In genomic region chr12:53297106-53297505, GRCh38 we compare ENCODE assay signal across 15 cellular contexts. TPM values are rescaled to one million over a fixed set of nuclear protein-coding genes. Genes with fewer than 3 reads are reported as not detected.
DNase-seq lines count a peak whose midpoint lies in the region; ATAC-seq, FAIRE-seq and TF ChIP-seq lines count a peak whose summit lies in the region.
"Not testable (repeated sequence)": the region's sequence is repeated elsewhere in the genome, so short reads cannot be mapped to it uniquely, and the experiment has no call there.
"Had no signal": no experiment of that assay in that cellular context is flagged by ENCODE, and none has a peak within 500 bp of the region (broad histone marks: within the 10 kb centered on the region; RNA-seq: fewer than 3 reads in every experiment).

No MANE protein-coding gene starts in this region.

- H3K36me3 ChIP-seq in GM12878 (ENCODE audit: control insufficient read depth in 2 of 2, insufficient read depth in 2 of 2, low read length in 1 of 2) (peaks cover under 1 to 13% of the 10 kb centered on the region in 2 experiments; a peak in 3 of 4 replicates), left lung (peaks cover 0 to 19% of the 10 kb centered on the region in 2 donors), thyroid gland (peaks cover 0 to 15% of the 10 kb centered on the region in 2 donors)
- not testable (repeated sequence) for H3K36me3 ChIP-seq in neural progenitor cell

- FAIRE-seq in GM12878 (lab: Jason Lieb, UNC) = not testable (repeated sequence)

- not testable (repeated sequence) for TF ChIP-seq CTCF in CD4-positive, alpha-beta T cell (IDR thresholded peaks at IDR 0.05); GM12878 (IDR thresholded peaks at IDR 0.05 in 2 of 3, conservative IDR thresholded peaks at IDR 0.05 in 1 of 3; ENCODE audit: control insufficient read depth in 2 of 3, extremely low read depth in 1 of 3, insufficient read depth in 1 of 3, low read depth in 3 of 3, low read length in 3 of 3); left lung (IDR thresholded peaks at IDR 0.05); neural progenitor cell (IDR thresholded peaks at IDR 0.05); thyroid gland (IDR thresholded peaks at IDR 0.05)

- H3F3A ChIP-seq in neural progenitor cell (ENCODE audit: low read depth) = peaks cover 67% of the 10 kb centered on the region

- not testable (repeated sequence) for H3K9me3 ChIP-seq in CD4-positive, alpha-beta T cell (ENCODE audit: control insufficient read depth, low read length); GM12878 (replicated peaks; ENCODE audit: control insufficient read depth, insufficient read depth, low read length); left lung; neural progenitor cell (ENCODE audit: low read depth); thyroid gland

- H3K4me2 ChIP-seq in GM12878 (ENCODE audit: control insufficient read depth, insufficient read depth) = peak overlapping the region; percentile 70; the same call in 1 of the 2 replicates
- not testable (repeated sequence) for H3K4me2 ChIP-seq in neural progenitor cell

- H3K9me3 Mint-ChIP-seq in CD4-positive, alpha-beta T cell; IgD-negative memory B cell; T-helper 1 cell treated with Interleukin-12 subunit alpha and Interleukin-12 subunit beta and Interleukin-4 antibody, amounts not matched to agents 30 μg/mL and 1 μg/mL, for 36 hours; activated T-cell treated with anti-CD3 and anti-CD28 coated beads, Interleukin-2, amount 50 U/mL, for 72 hours; neural progenitor cell: not testable (repeated sequence)

- H3K4me1 ChIP-seq in GM12878 (ENCODE audit: control insufficient read depth, insufficient read depth, low read length) = peaks cover 25% of the 10 kb centered on the region
- peaks cover 26 to 69% of the 10 kb centered on the region in 2 donors for H3K4me1 ChIP-seq in left lung
- peaks cover 19% of the 10 kb centered on the region for H3K4me1 ChIP-seq in neural progenitor cell
- peaks cover 40 to 52% of the 10 kb centered on the region in 2 donors for H3K4me1 ChIP-seq in thyroid gland

- H3K79me2 ChIP-seq in GM12878 (ENCODE audit: control insufficient read depth, insufficient read depth, low read length) = peaks cover 31% of the 10 kb centered on the region
- peaks cover 55% of the 10 kb centered on the region for H3K79me2 ChIP-seq in neural progenitor cell (ENCODE audit: low read depth)

- not testable (repeated sequence) for ATAC-seq in CD4-positive, alpha-beta T cell (ENCODE audit: poor library complexity); activated T-cell treated with anti-CD3 and anti-CD28 coated beads, Interleukin-2, amount 50 U/mL, for 72 hours (replicated peaks in 1 of 2); GM12878; left lung

- SMC1A ChIA-PET in GM12878 (lab: Charles Lee; ENCODE audit: uncharacterized antibody, unreplicated experiment) = interaction anchor here (1.0 to 4.0 kb wide), 9 partner anchors 25 to 140 kb away, joined by 3 to 46 read pairs (median 4); partner anchors contain the start of genes AAAS and ESPL1

- RAD21 ChIA-PET in GM12878 (lab: Charles Lee; ENCODE audit: unreplicated experiment) = interaction anchor here (1.0 to 6.2 kb wide), 3 partner anchors 23 to 212 kb away, joined by 3 to 43 read pairs (median 4); partner anchors contain the start of genes AAAS and ITGB7

- not testable (repeated sequence) for DNase-seq in CD4-positive, alpha-beta T cell; activated T-cell treated with anti-CD3 and anti-CD28 coated beads, Interleukin-2, amount 50 U/mL, for 72 hours; GM12878 (ENCODE audit: low read depth, low spot score); left lung; neural progenitor cell (ENCODE audit: low spot score)
- peak; percentile 73 to 75 for DNase-seq in thyroid gland

- TF ChIP-seq RAD21 in GM12878 (IDR thresholded peaks at IDR 0.05; ENCODE audit: insufficient read depth, low read depth, low read length) = not testable (repeated sequence)

- peak overlapping the region; percentile 99 for H3K4me3 Mint-ChIP-seq in CD4-positive, alpha-beta T cell
- H3K4me3 Mint-ChIP-seq in IgD-negative memory B cell (peak overlapping the region; percentile 59 to 99 (median 84)), neural progenitor cell (peak overlapping the region; percentile 100)
- H3K4me3 Mint-ChIP-seq in T-helper 1 cell treated with Interleukin-12 subunit alpha and Interleukin-12 subunit beta and Interleukin-4 antibody, amounts not matched to agents 30 μg/mL and 1 μg/mL, for 36 hours = peak overlapping the region; percentile 96
- peak overlapping the region; percentile 96 to 97 for H3K4me3 Mint-ChIP-seq in activated T-cell treated with anti-CD3 and anti-CD28 coated beads, Interleukin-2, amount 50 U/mL, for 72 hours

- 97% methylated on average over 10 of the region's 10 CpGs for WGBS in GM12878 (ENCODE audit: insufficient coverage, insufficient replicate concordance, low lambda C conversion rate, missing lambda C conversion rate)
- 41% methylated on average over 10 of the region's 10 CpGs for WGBS in thyroid gland, 2 donors

- intact Hi-C loops in CD4-positive, alpha-beta T cell (cut with DNase I, micrococcal nuclease) = loop anchor here in 1 of 2 experiments (5.0 kb wide), 1 partner anchor 290 kb away; the partner anchor contains the start of gene EIF4B
- intact Hi-C loops in GM12878 (cut with micrococcal nuclease; ENCODE audit: unreplicated experiment); left lung (cut with DNase I); thyroid gland (cut with DNase I): not testable (repeated sequence)

- H3K4me1 Mint-ChIP-seq in CD4-positive, alpha-beta T cell (ENCODE audit: low read depth) = peaks cover 67% of the 10 kb centered on the region
- peaks cover 21 to 48% (median 44%) of the 10 kb centered on the region in 3 donors for H3K4me1 Mint-ChIP-seq in IgD-negative memory B cell
- H3K4me1 Mint-ChIP-seq in T-helper 1 cell treated with Interleukin-12 subunit alpha and Interleukin-12 subunit beta and Interleukin-4 antibody, amounts not matched to agents 30 μg/mL and 1 μg/mL, for 36 hours (ENCODE audit: low read depth) = peaks cover 45% of the 10 kb centered on the region
- H3K4me1 Mint-ChIP-seq in activated T-cell treated with anti-CD3 and anti-CD28 coated beads, Interleukin-2, amount 50 U/mL, for 72 hours (ENCODE audit: low read depth) = peaks cover 71% of the 10 kb centered on the region
- H3K4me1 Mint-ChIP-seq in neural progenitor cell = peaks cover 51% of the 10 kb centered on the region

- BruUV-seq in GM12878 (replicated peaks; lab: Mats Ljungman, UMichigan) = not testable (repeated sequence)

- not testable (repeated sequence) for H2AFZ ChIP-seq in GM12878 (ENCODE audit: control insufficient read depth, low read depth, low read length); neural progenitor cell (replicated peaks)

- not testable (repeated sequence) for H3K27me3 ChIP-seq in CD4-positive, alpha-beta T cell (ENCODE audit: control insufficient read depth, insufficient read depth, low read length); GM12878 (replicated peaks in 1 of 2; ENCODE audit: control insufficient read depth in 2 of 2, insufficient read depth in 2 of 2, low read length in 1 of 2); left lung; neural progenitor cell; thyroid gland

- in situ Hi-C loops in GM12878 (cut with MboI) = not testable (repeated sequence)

- H3K36me3 Mint-ChIP-seq in CD4-positive, alpha-beta T cell (ENCODE audit: low read depth) = peaks cover 64% of the 10 kb centered on the region
- H3K36me3 Mint-ChIP-seq in IgD-negative memory B cell (peaks cover 12% of the 10 kb centered on the region), neural progenitor cell (peaks cover 35% of the 10 kb centered on the region)
- peaks cover 43% of the 10 kb centered on the region for H3K36me3 Mint-ChIP-seq in T-helper 1 cell treated with Interleukin-12 subunit alpha and Interleukin-12 subunit beta and Interleukin-4 antibody, amounts not matched to agents 30 μg/mL and 1 μg/mL, for 36 hours (ENCODE audit: low read depth)
- H3K36me3 Mint-ChIP-seq in activated T-cell treated with anti-CD3 and anti-CD28 coated beads, Interleukin-2, amount 50 U/mL, for 72 hours (ENCODE audit: insufficient read depth in 2 of 2) = peaks cover 18 to 34% of the 10 kb centered on the region in 2 donors

- TF ChIP-seq EP300 in GM12878 (IDR thresholded peaks at IDR 0.05; ENCODE audit: borderline replicate concordance in 1 of 2, control insufficient read depth in 1 of 2, low read depth in 2 of 2, low read length in 2 of 2) = not testable (repeated sequence)

- not testable (repeated sequence) for H3K27ac ChIP-seq in CD4-positive, alpha-beta T cell (ENCODE audit: low read depth, low read length); GM12878 (ENCODE audit: control insufficient read depth, insufficient read depth); neural progenitor cell
- peak overlapping the region; percentile 70 to 91 for H3K27ac ChIP-seq in left lung
- H3K27ac ChIP-seq in thyroid gland = peak overlapping the region; percentile 46 to 76 (median 71)

- peak overlapping the region; percentile 97 for H3K27ac Mint-ChIP-seq in CD4-positive, alpha-beta T cell
- peak overlapping the region in 2 of 3 donors; percentile 87 to 99 for H3K27ac Mint-ChIP-seq in IgD-negative memory B cell
- H3K27ac Mint-ChIP-seq in T-helper 1 cell treated with Interleukin-12 subunit alpha and Interleukin-12 subunit beta and Interleukin-4 antibody, amounts not matched to agents 30 μg/mL and 1 μg/mL, for 36 hours = peak overlapping the region; percentile 58
- peak overlapping the region; percentile 94 for H3K27ac Mint-ChIP-seq in activated T-cell treated with anti-CD3 and anti-CD28 coated beads, Interleukin-2, amount 50 U/mL, for 72 hours
- H3K27ac Mint-ChIP-seq in neural progenitor cell = not testable (repeated sequence)

- H3K4me3 ChIP-seq in GM12878; neural progenitor cell; thyroid gland (replicated peaks in 1 of 3): not testable (repeated sequence)
- peak overlapping the region in 1 of 2 donors; percentile 65 for H3K4me3 ChIP-seq in left lung

- POLR2A ChIA-PET in CD4-positive, alpha-beta T cell (lab: Charles Lee) = interaction anchor here (0.6 to 8.4 kb wide), 6 partner anchors 24 to 204 kb away, joined by 3 to 109 read pairs (median 6); partner anchors contain the start of genes AAAS, CSAD, TARBP2 and ZNF740
- POLR2A ChIA-PET in GM12878 (lab: Charles Lee) = interaction anchor here (0.6 to 4.4 kb wide), 4 partner anchors 24 to 216 kb away, joined by 4 to 42 read pairs (median 4); partner anchors contain the start of genes AAAS and SP1

- not testable (repeated sequence) for H4K20me1 ChIP-seq in GM12878 (ENCODE audit: control insufficient read depth, insufficient read depth); neural progenitor cell (ENCODE audit: low read depth)

- H3K27me3 Mint-ChIP-seq in CD4-positive, alpha-beta T cell; IgD-negative memory B cell; T-helper 1 cell treated with Interleukin-12 subunit alpha and Interleukin-12 subunit beta and Interleukin-4 antibody, amounts not matched to agents 30 μg/mL and 1 μg/mL, for 36 hours (ENCODE audit: low read depth); activated T-cell treated with anti-CD3 and anti-CD28 coated beads, Interleukin-2, amount 50 U/mL, for 72 hours (ENCODE audit: low read depth): not testable (repeated sequence)
- peaks cover 11% of the 10 kb centered on the region for H3K27me3 Mint-ChIP-seq in neural progenitor cell (ENCODE audit: insufficient read depth, low read depth)

- not testable (repeated sequence) for TF ChIP-seq POLR2A in GM12878 (IDR thresholded peaks at IDR 0.05; ENCODE audit: low read depth, low read length); thyroid gland (IDR thresholded peaks at IDR 0.05)

- H3K9ac ChIP-seq in GM12878 (ENCODE audit: control insufficient read depth, insufficient read depth, low read length); neural progenitor cell: not testable (repeated sequence)

- CTCF ChIA-PET in CD4-positive, alpha-beta T cell (lab: Charles Lee) = interaction anchor here (3.3 kb wide), 1 partner anchor 24 kb away, joined by 31 read pairs; the partner anchor contains the start of gene AAAS
- CTCF ChIA-PET in GM12878 (lab: Yijun Ruan, JAX) = interaction anchor here (0.8 to 12.9 kb wide), 6 partner anchors 10 to 213 kb away, joined by 3 to 315 read pairs (median 26); partner anchors contain the start of genes AAAS and ITGB7

RNA-seq across cellular contexts. Expression of gene PFDN5, which starts 1.8 kb away (rescaled TPM):
- 100 to 1,000 TPM; 757 to 763 TPM for total RNA-seq in CD4-positive, alpha-beta T cell
- 1,442 TPM for polyA plus RNA-seq in IgD-negative memory B cell
- total RNA-seq in activated T-cell treated with anti-CD3 and anti-CD28 coated beads, Interleukin-2, amount 50 U/mL, for 72 hours = 100 to 1,000 TPM; 301 to 318 TPM
- 141 and 153 TPM in 2 replicates for total RNA-seq in GM12878 (2013; cell fraction: nucleolus; rRNA removed)
- total RNA-seq in GM12878 (2014; rRNA removed) = 320 and 355 TPM in 2 replicates
- 504 and 518 TPM in 2 replicates for total RNA-seq in GM12878 (2014; rRNA removed; fragmentation: Illumina TruSeq; extraction: Trizol)
- total RNA-seq in GM12878 (2021) = 300 and 322 TPM in 2 replicates
- 1,639 TPM for polyA plus RNA-seq in GM12878 (2011; ENCODE audit: low read depth)
- polyA plus RNA-seq in GM12878 (2011; rRNA removed) = 851 and 863 TPM in 2 replicates
- 812 and 933 TPM in 2 replicates for polyA plus RNA-seq in GM12878 (2011; cell fraction: cytosol; rRNA removed)
- polyA plus RNA-seq in GM12878 (2011; cell fraction: nucleus; rRNA removed) = 540 and 746 TPM in 2 replicates
- polyA plus RNA-seq in GM12878 (2012) = 681 and 706 TPM in 2 replicates
- polyA plus RNA-seq in GM12878 (2014; fragmentation: Illumina TruSeq; extraction: Trizol) = 485 and 536 TPM in 2 replicates
- polyA plus RNA-seq in GM12878 (2014; fragmentation: Nextera tagmentation; extraction: Ambion mirVana) = 1,000 to 10,000 TPM; 1,522 to 1,596 TPM
- polyA plus RNA-seq in GM12878 (2014; rRNA removed) = 438 and 511 TPM in 2 replicates
- 100 to 1,000 TPM; 373 to 398 TPM for polyA plus RNA-seq in GM12878 (2016; fragmentation: Nextera tagmentation; extraction: Ambion mirVana)
- 235 and 327 TPM in 2 replicates for polyA minus RNA-seq in GM12878 (2011; rRNA and poly(A)+ RNA removed)
- polyA minus RNA-seq in GM12878 (2011; cell fraction: cytosol; rRNA and poly(A)+ RNA removed) = 57.1 and 72.9 TPM in 2 replicates
- polyA minus RNA-seq in GM12878 (2011; cell fraction: nucleus; rRNA and poly(A)+ RNA removed) = 90.8 and 106 TPM in 2 replicates
- total RNA-seq in left lung = 100 to 1,000 TPM; 321 to 370 TPM
- 425 and 443 TPM in 2 replicates for total RNA-seq in neural progenitor cell (ENCODE audit: low replicate concordance)
- total RNA-seq in thyroid gland = 1,000 to 10,000 TPM in 1 of 4 donors, 100 to 1,000 TPM in 3; 656 to 1,200 (median 763) TPM

RNA-seq across cellular contexts. Expression of gene MYG1, which starts 2.4 kb away (rescaled TPM):
- 10 to 100 TPM; 30.9 to 33.8 TPM for total RNA-seq in CD4-positive, alpha-beta T cell
- 50.4 TPM for polyA plus RNA-seq in IgD-negative memory B cell
- 10 to 100 TPM; 83.5 to 89.9 TPM for total RNA-seq in activated T-cell treated with anti-CD3 and anti-CD28 coated beads, Interleukin-2, amount 50 U/mL, for 72 hours
- 15.4 and 16.3 TPM in 2 replicates for total RNA-seq in GM12878 (2013; cell fraction: nucleolus; rRNA removed)
- total RNA-seq in GM12878 (2014; rRNA removed) = 61.7 and 81.0 TPM in 2 replicates
- 32.4 and 36.2 TPM in 2 replicates for total RNA-seq in GM12878 (2014; rRNA removed; fragmentation: Illumina TruSeq; extraction: Trizol)
- total RNA-seq in GM12878 (2021) = 64.9 and 68.7 TPM in 2 replicates
- 24.1 TPM for polyA plus RNA-seq in GM12878 (2011; ENCODE audit: low read depth)
- polyA plus RNA-seq in GM12878 (2011; rRNA removed) = 25.5 and 48.6 TPM in 2 replicates
- polyA plus RNA-seq in GM12878 (2011; cell fraction: cytosol; rRNA removed) = 70.9 and 83.3 TPM in 2 replicates
- polyA plus RNA-seq in GM12878 (2011; cell fraction: nucleus; rRNA removed) = 47.8 and 61.1 TPM in 2 replicates
- 37.8 and 57.0 TPM in 2 replicates for polyA plus RNA-seq in GM12878 (2012)
- 23.2 and 37.6 TPM in 2 replicates for polyA plus RNA-seq in GM12878 (2014; fragmentation: Illumina TruSeq; extraction: Trizol)
- 10 to 100 TPM; 20.7 to 38.2 TPM for polyA plus RNA-seq in GM12878 (2014; fragmentation: Nextera tagmentation; extraction: Ambion mirVana)
- polyA plus RNA-seq in GM12878 (2014; rRNA removed) = 66.7 and 76.8 TPM in 2 replicates
- polyA plus RNA-seq in GM12878 (2016; fragmentation: Nextera tagmentation; extraction: Ambion mirVana) = 10 to 100 TPM; 50.2 to 53.7 TPM
- polyA minus RNA-seq in GM12878 (2011; rRNA and poly(A)+ RNA removed) = 39.4 and 50.6 TPM in 2 replicates
- polyA minus RNA-seq in GM12878 (2011; cell fraction: cytosol; rRNA and poly(A)+ RNA removed) = 23.4 and 25.1 TPM in 2 replicates
- polyA minus RNA-seq in GM12878 (2011; cell fraction: nucleus; rRNA and poly(A)+ RNA removed) = 9.4 and 15.8 TPM in 2 replicates
- total RNA-seq in left lung = 10 to 100 TPM; 27.7 to 45.2 TPM
- total RNA-seq in neural progenitor cell (ENCODE audit: low replicate concordance) = 48.8 and 55.7 TPM in 2 replicates
- 10 to 100 TPM; 36.7 to 63.8 (median 51.6) TPM for total RNA-seq in thyroid gland

RNA-seq across cellular contexts. Expression of gene AAAS, which starts 24.3 kb away (rescaled TPM):
- total RNA-seq in CD4-positive, alpha-beta T cell = 10 to 100 TPM; 21.0 to 22.7 TPM
- polyA plus RNA-seq in IgD-negative memory B cell (41.3 TPM), GM12878 (2011; rRNA removed) (43.9 and 64.7 TPM in 2 replicates), GM12878 (2014; fragmentation: Illumina TruSeq; extraction: Trizol) (53.1 and 70.8 TPM in 2 replicates), GM12878 (2014; fragmentation: Nextera tagmentation; extraction: Ambion mirVana) (10 to 100 TPM; 58.6 to 71.5 TPM), GM12878 (2014; rRNA removed) (76.8 and 78.1 TPM in 2 replicates), GM12878 (2016; fragmentation: Nextera tagmentation; extraction: Ambion mirVana) (10 to 100 TPM; 84.5 to 93.1 TPM)
- total RNA-seq in activated T-cell treated with anti-CD3 and anti-CD28 coated beads, Interleukin-2, amount 50 U/mL, for 72 hours = 100 to 1,000 TPM in 1 of 2 donors, 10 to 100 TPM in 1; 99.0 to 118 TPM
- 61.7 and 62.9 TPM in 2 replicates for total RNA-seq in GM12878 (2013; cell fraction: nucleolus; rRNA removed)
- total RNA-seq in GM12878 (2014; rRNA removed) (74.3 and 84.5 TPM in 2 replicates), GM12878 (2014; rRNA removed; fragmentation: Illumina TruSeq; extraction: Trizol) (47.6 and 47.8 TPM in 2 replicates), GM12878 (2021) (65.3 and 69.0 TPM in 2 replicates), left lung (10 to 100 TPM; 44.0 to 51.2 TPM), neural progenitor cell (ENCODE audit: low replicate concordance) (51.0 and 105 TPM in 2 replicates), thyroid gland (10 to 100 TPM; 45.6 to 67.6 (median 47.2) TPM)
- polyA plus RNA-seq in GM12878 (2011; ENCODE audit: low read depth) = 33.1 TPM
- 99.5 and 108 TPM in 2 replicates for polyA plus RNA-seq in GM12878 (2011; cell fraction: cytosol; rRNA removed)
- polyA plus RNA-seq in GM12878 (2011; cell fraction: nucleus; rRNA removed) = 242 and 279 TPM in 2 replicates
- 50.4 and 53.6 TPM in 2 replicates for polyA plus RNA-seq in GM12878 (2012)
- 70.4 and 98.1 TPM in 2 replicates for polyA minus RNA-seq in GM12878 (2011; rRNA and poly(A)+ RNA removed)
- polyA minus RNA-seq in GM12878 (2011; cell fraction: cytosol; rRNA and poly(A)+ RNA removed) = 34.1 and 39.3 TPM in 2 replicates
- 39.7 and 64.5 TPM in 2 replicates for polyA minus RNA-seq in GM12878 (2011; cell fraction: nucleus; rRNA and poly(A)+ RNA removed)

RNA-seq across cellular contexts. Expression of gene ESPL1, which starts 29.0 kb away (rescaled TPM):
- total RNA-seq in CD4-positive, alpha-beta T cell = under 1 TPM; 0.20 to 0.71 TPM
- not detected for polyA plus RNA-seq in IgD-negative memory B cell
- 10 to 100 TPM; 71.9 to 75.5 TPM for total RNA-seq in activated T-cell treated with anti-CD3 and anti-CD28 coated beads, Interleukin-2, amount 50 U/mL, for 72 hours
- total RNA-seq in GM12878 (2013; cell fraction: nucleolus; rRNA removed) = 49.7 and 52.5 TPM in 2 replicates
- total RNA-seq in GM12878 (2014; rRNA removed) = 28.4 and 28.5 TPM in 2 replicates
- 17.9 and 20.1 TPM in 2 replicates for total RNA-seq in GM12878 (2014; rRNA removed; fragmentation: Illumina TruSeq; extraction: Trizol)
- 54.4 and 61.9 TPM in 2 replicates for total RNA-seq in GM12878 (2021)
- polyA plus RNA-seq in GM12878 (2011; ENCODE audit: low read depth) = 7.2 TPM
- polyA plus RNA-seq in GM12878 (2011; rRNA removed) = 14.4 and 19.3 TPM in 2 replicates
- polyA plus RNA-seq in GM12878 (2011; cell fraction: cytosol; rRNA removed) = 23.7 and 26.8 TPM in 2 replicates
- polyA plus RNA-seq in GM12878 (2011; cell fraction: nucleus; rRNA removed) = 110 and 113 TPM in 2 replicates
- polyA plus RNA-seq in GM12878 (2012) = 13.9 and 14.4 TPM in 2 replicates
- polyA plus RNA-seq in GM12878 (2014; fragmentation: Illumina TruSeq; extraction: Trizol) = 19.0 and 28.6 TPM in 2 replicates
- polyA plus RNA-seq in GM12878 (2014; fragmentation: Nextera tagmentation; extraction: Ambion mirVana) = 1 to 10 TPM; 2.1 to 2.2 TPM
- polyA plus RNA-seq in GM12878 (2014; rRNA removed) = 30.8 and 31.4 TPM in 2 replicates
- 10 to 100 TPM; 21.1 to 21.2 TPM for polyA plus RNA-seq in GM12878 (2016; fragmentation: Nextera tagmentation; extraction: Ambion mirVana)
- 36.4 and 41.1 TPM in 2 replicates for polyA minus RNA-seq in GM12878 (2011; rRNA and poly(A)+ RNA removed)
- polyA minus RNA-seq in GM12878 (2011; cell fraction: cytosol; rRNA and poly(A)+ RNA removed) = 8.6 and 10.9 TPM in 2 replicates
- 33.7 and 47.5 TPM in 2 replicates for polyA minus RNA-seq in GM12878 (2011; cell fraction: nucleus; rRNA and poly(A)+ RNA removed)
- 1 to 10 TPM; 2.8 to 4.1 TPM for total RNA-seq in left lung
- 34.3 and 54.0 TPM in 2 replicates for total RNA-seq in neural progenitor cell (ENCODE audit: low replicate concordance)
- total RNA-seq in thyroid gland = 1 to 10 TPM in 1 of 4 donors, under 1 TPM in 3; 0.13 to 1.5 (median 0.52) TPM

RNA-seq across cellular contexts. Expression of gene SP7, which starts 39.0 kb away (rescaled TPM):
- under 1 TPM in 1 of 2 experiments, not detected in 1; 0.14 TPM for total RNA-seq in CD4-positive, alpha-beta T cell
- not detected for polyA plus RNA-seq in IgD-negative memory B cell
- not detected for total RNA-seq in activated T-cell treated with anti-CD3 and anti-CD28 coated beads, Interleukin-2, amount 50 U/mL, for 72 hours
- total RNA-seq in GM12878 (2013; cell fraction: nucleolus; rRNA removed) = not detected in 2 replicates
- total RNA-seq in GM12878 (2014; rRNA removed) = not detected in 2 replicates
- not detected in 2 replicates for total RNA-seq in GM12878 (2014; rRNA removed; fragmentation: Illumina TruSeq; extraction: Trizol)
- not detected in 2 replicates for total RNA-seq in GM12878 (2021)
- polyA plus RNA-seq in GM12878 (2011; ENCODE audit: low read depth) = not detected
- not detected in 2 replicates for polyA plus RNA-seq in GM12878 (2011; rRNA removed)
- polyA plus RNA-seq in GM12878 (2011; cell fraction: cytosol; rRNA removed) = not detected in 2 replicates
- polyA plus RNA-seq in GM12878 (2011; cell fraction: nucleus; rRNA removed) = not detected in 2 replicates
- polyA plus RNA-seq in GM12878 (2012) = not detected in 2 replicates
- polyA plus RNA-seq in GM12878 (2014; fragmentation: Illumina TruSeq; extraction: Trizol) = not detected in 2 replicates
- under 1 TPM in 1 of 2 experiments, not detected in 1; 0.05 TPM for polyA plus RNA-seq in GM12878 (2014; fragmentation: Nextera tagmentation; extraction: Ambion mirVana)
- polyA plus RNA-seq in GM12878 (2014; rRNA removed) = not detected in 2 replicates
- under 1 TPM in 1 of 2 experiments, not detected in 1; 0.11 TPM for polyA plus RNA-seq in GM12878 (2016; fragmentation: Nextera tagmentation; extraction: Ambion mirVana)
- not detected in 2 replicates for polyA minus RNA-seq in GM12878 (2011; rRNA and poly(A)+ RNA removed)
- not detected in 2 replicates for polyA minus RNA-seq in GM12878 (2011; cell fraction: cytosol; rRNA and poly(A)+ RNA removed)
- polyA minus RNA-seq in GM12878 (2011; cell fraction: nucleus; rRNA and poly(A)+ RNA removed) = not detected in 2 replicates
- under 1 TPM in 1 of 2 donors, not detected in 1; 0.64 TPM for total RNA-seq in left lung
- 0.74 and 0.90 TPM in 2 replicates for total RNA-seq in neural progenitor cell (ENCODE audit: low replicate concordance)
- not detected for total RNA-seq in thyroid gland
- total RNA-seq: epithelial cell of proximal tubule, foreskin keratinocyte, left lobe of liver, occipital lobe, Right ventricle myocardium superior, upper lobe of right lung had no signal
- polyA plus RNA-seq: aorta, foreskin keratinocyte had no signal
